1 cellular context compared by ENCODE assay signal in genomic region chr21:15455819-15456462, GRCh38.
A peak's percentile ranks its signal among the peaks of the same experiment; 100 is the strongest.
TF ChIP-seq lines count a peak whose summit lies in the region.

No MANE protein-coding gene starts in this region.

TF ChIP-seq in HepG2, 621 proteins besides CTCF, POLR2A, EP300 and RAD21 (continued from another document and continues in another):
- TF ChIP-seq, protein P1, sequence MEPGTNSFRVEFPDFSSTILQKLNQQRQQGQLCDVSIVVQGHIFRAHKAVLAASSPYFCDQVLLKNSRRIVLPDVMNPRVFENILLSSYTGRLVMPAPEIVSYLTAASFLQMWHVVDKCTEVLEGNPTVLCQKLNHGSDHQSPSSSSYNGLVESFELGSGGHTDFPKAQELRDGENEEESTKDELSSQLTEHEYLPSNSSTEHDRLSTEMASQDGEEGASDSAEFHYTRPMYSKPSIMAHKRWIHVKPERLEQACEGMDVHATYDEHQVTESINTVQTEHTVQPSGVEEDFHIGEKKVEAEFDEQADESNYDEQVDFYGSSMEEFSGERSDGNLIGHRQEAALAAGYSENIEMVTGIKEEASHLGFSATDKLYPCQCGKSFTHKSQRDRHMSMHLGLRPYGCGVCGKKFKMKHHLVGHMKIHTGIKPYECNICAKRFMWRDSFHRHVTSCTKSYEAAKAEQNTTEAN (CRISPR knock-in tag; conservative IDR thresholded peaks at IDR 0.05): 0 out of 2 replicates have a peak, but pooled peaks have one; percentile 60
- TF ChIP-seq ZXDC (CRISPR knock-in tag; IDR thresholded peaks at IDR 0.05) (no peak), SMAD9 (CRISPR knock-in tag; IDR thresholded peaks at IDR 0.05) (no peak; the same call in 1 of the 2 replicates), ZNF343 (CRISPR knock-in tag; IDR thresholded peaks at IDR 0.05) (no peak), ONECUT2 (CRISPR knock-in tag; IDR thresholded peaks at IDR 0.05) (0 out of 2 replicates have a peak, but pooled peaks have one; percentile 20), ATF7-NPFF (CRISPR knock-in tag; IDR thresholded peaks at IDR 0.05; ENCODE audit: low read depth) (no peak), YY1 (IDR thresholded peaks at IDR 0.05; ENCODE audit: insufficient read depth, insufficient replicate concordance, low read depth, low read length) (peak; percentile 57), XRCC5 (optimal IDR thresholded peaks at IDR 0.05; ENCODE audit: low read length) (peak; percentile 27), MEIS2 (CRISPR knock-in tag; IDR thresholded peaks at IDR 0.05) (peak; percentile 77; the same call in 1 of the 2 replicates), NFE2L2 (IDR thresholded peaks at IDR 0.05; ENCODE audit: low read length) (no peak), ZNF282 (IDR thresholded peaks at IDR 0.05; ENCODE audit: partially characterized antibody) (no peak), ARHGAP35 (CRISPR knock-in tag; IDR thresholded peaks at IDR 0.05; ENCODE audit: borderline replicate concordance) (no peak), ZNF251 (CRISPR knock-in tag; IDR thresholded peaks at IDR 0.05) (no peak), MTA3 (CRISPR knock-in tag; IDR thresholded peaks at IDR 0.05) (no peak), GZF1 (CRISPR knock-in tag; IDR thresholded peaks at IDR 0.05) (no peak), GATAD1 (CRISPR knock-in tag; IDR thresholded peaks at IDR 0.05) (0 out of 2 replicates have a peak, but pooled peaks have one; percentile 18), NR0B2 (CRISPR knock-in tag; IDR thresholded peaks at IDR 0.05) (no peak), STAT5B (CRISPR knock-in tag; IDR thresholded peaks at IDR 0.05) (no peak), ZNF138 (CRISPR knock-in tag; IDR thresholded peaks at IDR 0.05; ENCODE audit: low read depth) (no peak), ZFP91 (CRISPR knock-in tag; IDR thresholded peaks at IDR 0.05; ENCODE audit: borderline replicate concordance) (peak; percentile 68), NFYB (CRISPR knock-in tag; IDR thresholded peaks at IDR 0.05) (no peak), MED13 (CRISPR knock-in tag; IDR thresholded peaks at IDR 0.05) (no peak)
- TF ChIP-seq, protein P2, sequence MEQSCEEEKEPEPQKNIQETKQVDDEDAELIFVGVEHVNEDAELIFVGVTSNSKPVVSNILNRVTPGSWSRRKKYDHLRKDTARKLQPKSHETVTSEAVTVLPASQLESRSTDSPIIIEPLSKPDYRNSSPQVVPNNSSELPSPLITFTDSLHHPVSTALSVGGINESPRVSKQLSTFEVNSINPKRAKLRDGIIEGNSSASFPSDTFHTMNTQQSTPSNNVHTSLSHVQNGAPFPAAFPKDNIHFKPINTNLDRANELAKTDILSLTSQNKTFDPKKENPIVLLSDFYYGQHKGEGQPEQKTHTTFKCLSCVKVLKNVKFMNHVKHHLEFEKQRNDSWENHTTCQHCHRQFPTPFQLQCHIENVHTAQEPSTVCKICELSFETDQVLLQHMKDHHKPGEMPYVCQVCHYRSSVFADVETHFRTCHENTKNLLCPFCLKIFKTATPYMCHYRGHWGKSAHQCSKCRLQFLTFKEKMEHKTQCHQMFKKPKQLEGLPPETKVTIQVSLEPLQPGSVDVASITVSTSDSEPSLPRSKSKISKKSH (CRISPR knock-in tag; IDR thresholded peaks at IDR 0.05; ENCODE audit: borderline replicate concordance): no peak
- TF ChIP-seq, protein P3, sequence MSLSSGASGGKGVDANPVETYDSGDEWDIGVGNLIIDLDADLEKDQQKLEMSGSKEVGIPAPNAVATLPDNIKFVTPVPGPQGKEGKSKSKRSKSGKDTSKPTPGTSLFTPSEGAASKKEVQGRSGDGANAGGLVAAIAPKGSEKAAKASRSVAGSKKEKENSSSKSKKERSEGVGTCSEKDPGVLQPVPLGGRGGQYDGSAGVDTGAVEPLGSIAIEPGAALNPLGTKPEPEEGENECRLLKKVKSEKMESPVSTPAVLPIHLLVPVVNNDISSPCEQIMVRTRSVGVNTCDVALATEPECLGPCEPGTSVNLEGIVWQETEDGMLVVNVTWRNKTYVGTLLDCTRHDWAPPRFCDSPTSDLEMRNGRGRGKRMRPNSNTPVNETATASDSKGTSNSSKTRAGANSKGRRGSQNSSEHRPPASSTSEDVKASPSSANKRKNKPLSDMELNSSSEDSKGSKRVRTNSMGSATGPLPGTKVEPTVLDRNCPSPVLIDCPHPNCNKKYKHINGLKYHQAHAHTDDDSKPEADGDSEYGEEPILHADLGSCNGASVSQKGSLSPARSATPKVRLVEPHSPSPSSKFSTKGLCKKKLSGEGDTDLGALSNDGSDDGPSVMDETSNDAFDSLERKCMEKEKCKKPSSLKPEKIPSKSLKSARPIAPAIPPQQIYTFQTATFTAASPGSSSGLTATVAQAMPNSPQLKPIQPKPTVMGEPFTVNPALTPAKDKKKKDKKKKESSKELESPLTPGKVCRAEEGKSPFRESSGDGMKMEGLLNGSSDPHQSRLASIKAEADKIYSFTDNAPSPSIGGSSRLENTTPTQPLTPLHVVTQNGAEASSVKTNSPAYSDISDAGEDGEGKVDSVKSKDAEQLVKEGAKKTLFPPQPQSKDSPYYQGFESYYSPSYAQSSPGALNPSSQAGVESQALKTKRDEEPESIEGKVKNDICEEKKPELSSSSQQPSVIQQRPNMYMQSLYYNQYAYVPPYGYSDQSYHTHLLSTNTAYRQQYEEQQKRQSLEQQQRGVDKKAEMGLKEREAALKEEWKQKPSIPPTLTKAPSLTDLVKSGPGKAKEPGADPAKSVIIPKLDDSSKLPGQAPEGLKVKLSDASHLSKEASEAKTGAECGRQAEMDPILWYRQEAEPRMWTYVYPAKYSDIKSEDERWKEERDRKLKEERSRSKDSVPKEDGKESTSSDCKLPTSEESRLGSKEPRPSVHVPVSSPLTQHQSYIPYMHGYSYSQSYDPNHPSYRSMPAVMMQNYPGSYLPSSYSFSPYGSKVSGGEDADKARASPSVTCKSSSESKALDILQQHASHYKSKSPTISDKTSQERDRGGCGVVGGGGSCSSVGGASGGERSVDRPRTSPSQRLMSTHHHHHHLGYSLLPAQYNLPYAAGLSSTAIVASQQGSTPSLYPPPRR (CRISPR knock-in tag; IDR thresholded peaks at IDR 0.05; ENCODE audit: borderline replicate concordance): peak; percentile 47; the same call in 1 of the 2 replicates
- TF ChIP-seq, protein P4, sequence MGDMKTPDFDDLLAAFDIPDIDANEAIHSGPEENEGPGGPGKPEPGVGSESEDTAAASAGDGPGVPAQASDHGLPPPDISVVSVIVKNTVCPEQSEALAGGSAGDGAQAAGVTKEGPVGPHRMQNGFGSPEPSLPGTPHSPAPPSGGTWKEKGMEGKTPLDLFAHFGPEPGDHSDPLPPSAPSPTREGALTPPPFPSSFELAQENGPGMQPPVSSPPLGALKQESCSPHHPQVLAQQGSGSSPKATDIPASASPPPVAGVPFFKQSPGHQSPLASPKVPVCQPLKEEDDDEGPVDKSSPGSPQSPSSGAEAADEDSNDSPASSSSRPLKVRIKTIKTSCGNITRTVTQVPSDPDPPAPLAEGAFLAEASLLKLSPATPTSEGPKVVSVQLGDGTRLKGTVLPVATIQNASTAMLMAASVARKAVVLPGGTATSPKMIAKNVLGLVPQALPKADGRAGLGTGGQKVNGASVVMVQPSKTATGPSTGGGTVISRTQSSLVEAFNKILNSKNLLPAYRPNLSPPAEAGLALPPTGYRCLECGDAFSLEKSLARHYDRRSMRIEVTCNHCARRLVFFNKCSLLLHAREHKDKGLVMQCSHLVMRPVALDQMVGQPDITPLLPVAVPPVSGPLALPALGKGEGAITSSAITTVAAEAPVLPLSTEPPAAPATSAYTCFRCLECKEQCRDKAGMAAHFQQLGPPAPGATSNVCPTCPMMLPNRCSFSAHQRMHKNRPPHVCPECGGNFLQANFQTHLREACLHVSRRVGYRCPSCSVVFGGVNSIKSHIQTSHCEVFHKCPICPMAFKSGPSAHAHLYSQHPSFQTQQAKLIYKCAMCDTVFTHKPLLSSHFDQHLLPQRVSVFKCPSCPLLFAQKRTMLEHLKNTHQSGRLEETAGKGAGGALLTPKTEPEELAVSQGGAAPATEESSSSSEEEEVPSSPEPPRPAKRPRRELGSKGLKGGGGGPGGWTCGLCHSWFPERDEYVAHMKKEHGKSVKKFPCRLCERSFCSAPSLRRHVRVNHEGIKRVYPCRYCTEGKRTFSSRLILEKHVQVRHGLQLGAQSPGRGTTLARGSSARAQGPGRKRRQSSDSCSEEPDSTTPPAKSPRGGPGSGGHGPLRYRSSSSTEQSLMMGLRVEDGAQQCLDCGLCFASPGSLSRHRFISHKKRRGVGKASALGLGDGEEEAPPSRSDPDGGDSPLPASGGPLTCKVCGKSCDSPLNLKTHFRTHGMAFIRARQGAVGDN (CRISPR knock-in tag; IDR thresholded peaks at IDR 0.05): peak; percentile 93
- TF ChIP-seq, protein P5, sequence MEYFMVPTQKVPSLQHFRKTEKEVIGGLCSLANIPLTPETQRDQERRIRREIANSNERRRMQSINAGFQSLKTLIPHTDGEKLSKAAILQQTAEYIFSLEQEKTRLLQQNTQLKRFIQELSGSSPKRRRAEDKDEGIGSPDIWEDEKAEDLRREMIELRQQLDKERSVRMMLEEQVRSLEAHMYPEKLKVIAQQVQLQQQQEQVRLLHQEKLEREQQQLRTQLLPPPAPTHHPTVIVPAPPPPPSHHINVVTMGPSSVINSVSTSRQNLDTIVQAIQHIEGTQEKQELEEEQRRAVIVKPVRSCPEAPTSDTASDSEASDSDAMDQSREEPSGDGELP (IDR thresholded peaks at IDR 0.05; ENCODE audit: borderline replicate concordance, low read depth): peak; percentile 36; the same call in 1 of the 2 replicates
- TF ChIP-seq, protein P6, sequence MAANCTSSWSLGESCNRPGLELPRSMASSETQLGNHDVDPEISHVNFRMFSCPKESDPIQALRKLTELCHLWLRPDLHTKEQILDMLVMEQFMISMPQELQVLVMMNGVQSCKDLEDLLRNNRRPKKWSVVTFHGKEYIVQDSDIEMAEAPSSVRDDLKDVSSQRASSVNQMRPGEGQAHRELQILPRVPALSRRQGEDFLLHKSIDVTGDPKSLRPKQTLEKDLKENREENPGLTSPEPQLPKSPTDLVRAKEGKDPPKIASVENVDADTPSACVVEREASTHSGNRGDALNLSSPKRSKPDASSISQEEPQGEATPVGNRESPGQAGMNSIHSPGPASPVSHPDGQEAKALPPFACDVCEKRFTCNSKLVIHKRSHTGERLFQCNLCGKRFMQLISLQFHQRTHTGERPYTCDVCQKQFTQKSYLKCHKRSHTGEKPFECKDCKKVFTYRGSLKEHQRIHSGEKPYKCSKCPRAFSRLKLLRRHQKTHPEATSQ (CRISPR knock-in tag; IDR thresholded peaks at IDR 0.05; ENCODE audit: borderline replicate concordance): no peak; the same call in 1 of the 2 replicates
- TF ChIP-seq, protein P7, sequence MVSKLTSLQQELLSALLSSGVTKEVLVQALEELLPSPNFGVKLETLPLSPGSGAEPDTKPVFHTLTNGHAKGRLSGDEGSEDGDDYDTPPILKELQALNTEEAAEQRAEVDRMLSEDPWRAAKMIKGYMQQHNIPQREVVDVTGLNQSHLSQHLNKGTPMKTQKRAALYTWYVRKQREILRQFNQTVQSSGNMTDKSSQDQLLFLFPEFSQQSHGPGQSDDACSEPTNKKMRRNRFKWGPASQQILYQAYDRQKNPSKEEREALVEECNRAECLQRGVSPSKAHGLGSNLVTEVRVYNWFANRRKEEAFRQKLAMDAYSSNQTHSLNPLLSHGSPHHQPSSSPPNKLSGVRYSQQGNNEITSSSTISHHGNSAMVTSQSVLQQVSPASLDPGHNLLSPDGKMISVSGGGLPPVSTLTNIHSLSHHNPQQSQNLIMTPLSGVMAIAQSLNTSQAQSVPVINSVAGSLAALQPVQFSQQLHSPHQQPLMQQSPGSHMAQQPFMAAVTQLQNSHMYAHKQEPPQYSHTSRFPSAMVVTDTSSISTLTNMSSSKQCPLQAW (CRISPR knock-in tag; IDR thresholded peaks at IDR 0.05): 0 out of 2 replicates have a peak, but pooled peaks have one; percentile 26
- TF ChIP-seq, protein P8, sequence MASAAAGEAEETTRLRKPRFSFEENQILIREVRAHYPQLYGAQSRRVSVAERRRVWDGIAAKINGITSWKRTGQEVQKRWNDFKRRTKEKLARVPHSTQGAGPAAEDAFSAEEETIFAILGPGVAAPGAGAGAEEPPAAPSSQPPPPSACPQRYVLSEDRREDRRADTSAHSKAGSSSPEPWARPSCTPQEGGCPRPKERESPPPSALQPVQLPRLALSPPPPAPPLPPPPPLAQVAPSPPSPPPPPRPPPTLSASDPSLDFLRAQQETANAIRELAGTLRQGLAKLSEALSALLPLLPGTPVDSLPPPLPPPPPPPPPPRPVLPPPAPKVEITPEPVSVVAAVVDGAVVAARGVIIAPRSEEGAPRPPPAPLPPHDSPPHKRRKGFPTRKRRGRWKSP (CRISPR knock-in tag; IDR thresholded peaks at IDR 0.05): no peak
